8 cellular contexts compared by ENCODE assay signal in the genomic region with DNA sequence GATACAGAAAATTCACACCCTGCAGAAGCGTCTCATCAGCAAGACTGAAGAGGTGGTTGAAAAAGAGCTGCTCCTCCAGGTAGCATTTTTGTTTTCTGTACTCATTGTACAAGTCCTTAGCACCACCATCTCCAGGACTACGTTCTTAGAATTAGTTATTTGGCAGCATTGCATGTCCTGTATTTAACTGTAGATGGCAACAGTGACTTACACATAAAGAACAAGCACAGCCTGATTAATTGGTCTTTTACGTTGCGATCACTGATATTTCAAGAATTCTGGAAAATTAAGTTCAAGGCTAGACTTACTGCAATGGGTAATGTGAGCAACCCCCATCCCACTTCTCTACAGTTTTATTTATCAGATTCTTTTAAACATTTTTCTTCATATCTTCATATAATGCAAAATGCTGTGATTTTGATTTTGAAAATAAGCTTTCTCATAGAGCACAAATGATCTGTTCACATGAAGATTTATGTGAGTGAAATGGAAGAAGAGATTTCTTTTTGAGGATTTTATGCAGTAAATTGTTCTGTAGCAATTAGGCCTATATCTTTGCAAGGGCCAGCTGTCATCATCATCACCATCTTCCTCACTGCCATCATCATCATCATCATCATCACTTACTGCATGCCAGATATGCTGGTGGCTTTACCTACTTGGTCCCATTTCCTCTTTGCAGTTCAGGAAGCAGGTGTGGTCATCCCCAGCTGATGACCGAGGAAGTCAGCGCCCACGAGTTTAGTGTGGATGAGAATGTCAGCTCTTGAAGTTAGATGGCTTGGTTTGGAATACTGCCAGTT. TPM values are rescaled to one million over a fixed set of nuclear protein-coding genes. Genes with fewer than 3 reads are reported as not detected.
A peak's percentile ranks its signal among the peaks of the same experiment; 100 is the strongest.
DNase-seq lines count a peak whose midpoint lies in the region; ATAC-seq and TF ChIP-seq lines count a peak whose summit lies in the region.

No MANE protein-coding gene starts in this region.

- in situ Hi-C loops in gastrocnemius medialis (cut with MboI; ENCODE audit: low sequenced_read_pairs in 4 of 4): no loop called here

- no peak overlapping the region for H3K4me3 ChIP-seq in gastrocnemius medialis

- H3K9me3 Mint-ChIP-seq in nephron progenitor cell: peaks cover 13% of the 10 kb centered on the region

- H3K36me3 Mint-ChIP-seq in nephron progenitor cell (ENCODE audit: low read depth): peaks cover 5% of the 10 kb centered on the region

- intact Hi-C loops in gastrocnemius medialis (cut with DNase I; ENCODE audit: low total_unique reads): no loop called here

- TF ChIP-seq POLR2A in gastrocnemius medialis (IDR thresholded peaks at IDR 0.05): no peak

- no peaks in the 10 kb centered on the region for H3K36me3 ChIP-seq in gastrocnemius medialis

- no peak for ATAC-seq in gastrocnemius medialis

- H3K4me1 Mint-ChIP-seq in nephron progenitor cell: no peaks in the 10 kb centered on the region

- TF ChIP-seq CTCF in nephron progenitor cell (IDR thresholded peaks at IDR 0.05): peak; percentile 38
- peak in 2 of 5 experiments; percentile 28 to 32 for TF ChIP-seq CTCF in gastrocnemius medialis (IDR thresholded peaks at IDR 0.05 in 4 of 5, conservative IDR thresholded peaks at IDR 0.05 in 1 of 5)

- H3K9me3 ChIP-seq in gastrocnemius medialis: no peaks in the 10 kb centered on the region

- H3K27me3 Mint-ChIP-seq in nephron progenitor cell (ENCODE audit: low read depth, poor library complexity): peaks cover 11% of the 10 kb centered on the region

- DNase-seq in NCI-H1694 treated with DMSO at 0.1 percent for 48 hours (lab: John Stamatoyannopoulos, UW) (peak; percentile 21), NCI-H1694 (lab: John Stamatoyannopoulos, UW) (no peak), MV-4-11 (lab: John Stamatoyannopoulos, UW) (peak; percentile 5), cerebellar cortex (ENCODE audit: low spot score) (peak; percentile 30), nephron progenitor cell (no peak), SHP77 (lab: John Stamatoyannopoulos, UW) (no peak), gastrocnemius medialis (no peak), GM19240 (ENCODE audit: insufficient read length, low spot score) (no peak)

- H3K27ac Mint-ChIP-seq in nephron progenitor cell: no peak overlapping the region

- no peak overlapping the region for H3K27ac ChIP-seq in gastrocnemius medialis

- no peak overlapping the region for H3K4me3 Mint-ChIP-seq in nephron progenitor cell

- no peaks in the 10 kb centered on the region for H3K27me3 ChIP-seq in gastrocnemius medialis

- H3K4me1 ChIP-seq in gastrocnemius medialis: no peaks in the 10 kb centered on the region

RNA-seq across cellular contexts. Expression of a gene that starts 53.3 kb away (rescaled TPM):
- under 1 TPM in 3 of 4 donors, not detected in 1; 0.13 to 0.36 (median 0.27) TPM for total RNA-seq in gastrocnemius medialis

Comparison
In these comparisons a context has a peak if more than half of its experiments do, and no peak if none do; other contexts are left out.
1. DNase-seq: peak in NCI-H1694 treated with DMSO at 0.1 percent for 48 hours (single experiment), MV-4-11 (single experiment) and cerebellar cortex (single experiment); none in NCI-H1694 (single experiment), nephron progenitor cell (single experiment), SHP77 (0 of 2), gastrocnemius medialis (0 of 2) and GM19240 (single experiment).